8 cellular contexts compared by ENCODE assay signal in the genomic region with DNA sequence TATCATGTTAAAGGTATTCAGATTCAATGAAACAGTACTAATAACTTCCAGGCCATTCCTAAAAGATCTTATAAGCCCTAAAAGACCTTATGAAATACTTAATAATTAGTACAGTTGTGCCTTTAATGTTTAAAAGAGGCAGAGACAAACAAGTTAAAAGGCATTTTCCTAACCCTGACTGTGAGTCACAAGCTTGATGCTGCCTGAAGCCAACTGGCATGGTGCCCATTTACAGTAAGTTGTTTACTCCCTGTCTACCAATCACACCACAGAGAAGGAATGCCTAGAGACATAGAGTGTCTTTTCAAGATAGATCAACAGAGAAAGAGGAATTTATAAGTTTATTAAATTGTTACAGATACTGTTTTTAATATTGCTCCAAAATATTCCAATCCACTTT. TPM values are rescaled to one million over a fixed set of nuclear protein-coding genes. Genes with fewer than 3 reads are reported as not detected.
A peak's percentile ranks its signal among the peaks of the same experiment; 100 is the strongest.
DNase-seq lines count a peak whose midpoint lies in the region; ATAC-seq and TF ChIP-seq lines count a peak whose summit lies in the region.

No MANE protein-coding gene starts in this region.

- H3K27ac ChIP-seq in heart right ventricle (peak overlapping the region in 6 of 10 donors; percentile 1 to 61 (median 45)), smooth muscle cell (ENCODE audit: low read depth) (peak overlapping the region; percentile 82)

- H3K9ac ChIP-seq in smooth muscle cell (ENCODE audit: low read depth) = peak overlapping the region; percentile 26

- intact Hi-C loops in Right ventricle myocardium inferior (cut with DNase I) (no loop called here), cardiac septum (cut with DNase I) (no loop called here), heart right ventricle (cut with DNase I) (loop anchor here in 1 of 10 donors (5.0 kb wide), 1 partner anchor 37 kb away; no protein-coding TSS in a partner anchor)

- no peak for TF ChIP-seq CTCF in heart right ventricle (IDR thresholded peaks at IDR 0.05)
- no peak for TF ChIP-seq CTCF in smooth muscle cell (IDR thresholded peaks at IDR 0.05; ENCODE audit: borderline replicate concordance, insufficient read depth, poor library complexity, severe bottlenecking)

- peaks cover 94% of the 10 kb centered on the region for H3K79me2 ChIP-seq in smooth muscle cell (ENCODE audit: low read depth)

- peaks cover 10% of the 10 kb centered on the region for H3F3A ChIP-seq in smooth muscle cell (ENCODE audit: low read depth)

- H4K20me1 ChIP-seq in smooth muscle cell (ENCODE audit: low read depth) = peaks cover 98% of the 10 kb centered on the region

- H3K27me3 ChIP-seq in heart right ventricle (no peaks in the 10 kb centered on the region), smooth muscle cell (ENCODE audit: low read depth) (no peaks in the 10 kb centered on the region)

- no peak overlapping the region for H2AFZ ChIP-seq in smooth muscle cell (ENCODE audit: low read depth)

- H3K4me2 ChIP-seq in smooth muscle cell = peak overlapping the region; percentile 66

- H3K4me1 ChIP-seq in heart right ventricle (peaks cover 4 to 94% (median 82%) of the 10 kb centered on the region in 9 donors), smooth muscle cell (ENCODE audit: low read depth) (peaks cover 3% of the 10 kb centered on the region)

- no peaks in the 10 kb centered on the region for H3K36me3 ChIP-seq in heart right ventricle
- H3K36me3 ChIP-seq in smooth muscle cell (ENCODE audit: low read depth) = no peaks in the 10 kb centered on the region

- DNase-seq in Right ventricle myocardium inferior (ENCODE audit: missing footprints) (peak; percentile 75), cardiac septum (ENCODE audit: low spot score) (no peak), NCI-H748 (lab: John Stamatoyannopoulos, UW; ENCODE audit: unreplicated experiment) (peak; percentile 45), heart right ventricle (peak; percentile 26 to 87), smooth muscle cell (lab: John Stamatoyannopoulos, UW; ENCODE audit: unreplicated experiment) (no peak), Kasumi-1 (lab: John Stamatoyannopoulos, UW) (no peak)
- peak; percentile 40 for DNase-seq in activated naive CD4-positive, alpha-beta T cell treated with anti-CD3 and anti-CD28 coated beads, Interleukin-2, amount 50 U/mL, for 16 hours

- no peak overlapping the region for H3K4me3 ChIP-seq in heart right ventricle
- no peak overlapping the region for H3K4me3 ChIP-seq in smooth muscle cell

- no peaks in the 10 kb centered on the region for H3K9me3 ChIP-seq in heart right ventricle
- no peaks in the 10 kb centered on the region for H3K9me3 ChIP-seq in smooth muscle cell (replicated peaks; ENCODE audit: low read depth)

- ATAC-seq in Right ventricle myocardium inferior (peak; percentile 77), heart right ventricle (peak; percentile 77 to 93 (median 86)), HG02938 (IDR thresholded peaks at IDR 0.05; ENCODE audit: unreplicated experiment) (no peak)

RNA-seq across cellular contexts. Expression of gene NR3C1, which starts 47.8 kb away (rescaled TPM):
- total RNA-seq in Right ventricle myocardium inferior (56.1 TPM), cardiac septum (68.5 TPM), heart right ventricle (10 to 100 TPM; 31.1 to 62.3 (median 47.6) TPM), smooth muscle cell (101 and 103 TPM in 2 replicates)
- polyA plus RNA-seq in heart right ventricle (10 to 100 TPM; 11.0 to 14.5 TPM), smooth muscle cell (48.1 and 76.5 TPM in 2 replicates)

Comparison
In these comparisons a context has a peak if more than half of its experiments do, and no peak if none do; other contexts are left out.
1. DNase-seq: peak in Right ventricle myocardium inferior (single experiment), NCI-H748 (single experiment), activated naive CD4-positive, alpha-beta T cell treated with anti-CD3 and anti-CD28 coated beads, Interleukin-2, amount 50 U/mL, for 16 hours (single experiment) and heart right ventricle (2 of 2); none in cardiac septum (single experiment), smooth muscle cell (single experiment) and Kasumi-1 (0 of 2).